ENCODE assay signal across 1 cellular context in the genomic region with DNA sequence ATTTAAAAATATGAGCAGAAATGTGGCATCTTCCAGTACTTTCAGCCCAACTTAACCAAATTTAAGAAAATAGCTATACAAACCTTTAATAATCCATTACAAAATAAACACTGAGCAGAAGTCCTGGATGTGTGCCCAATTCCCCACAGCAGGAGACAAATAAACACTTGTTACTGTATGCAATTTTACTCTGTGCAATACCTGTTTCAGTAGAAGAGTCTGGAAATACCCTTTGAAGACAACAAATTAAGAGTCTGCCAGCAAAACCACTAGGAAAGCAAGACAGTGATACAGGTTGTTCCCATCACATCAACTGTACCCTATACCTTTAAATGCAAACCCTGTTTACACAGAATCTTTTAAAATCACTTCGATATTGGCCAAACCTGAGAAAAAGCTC.
TF ChIP-seq lines count a peak whose summit lies in the region.

No MANE protein-coding gene starts in this region.

TF ChIP-seq in HEK293, 187 proteins besides CTCF, POLR2A, EP300 and RAD21 (continued from another document):
- TF ChIP-seq ZNF280D (tag by site-specific recombination; IDR thresholded peaks at IDR 0.05) = no peak
- TF ChIP-seq ZNF366 (tag by site-specific recombination; conservative IDR thresholded peaks at IDR 0.05) = 0 out of 2 replicates have a peak, but pooled peaks have one; percentile 31
- TF ChIP-seq ZNF76 (tag by site-specific recombination; IDR thresholded peaks at IDR 0.05; ENCODE audit: borderline replicate concordance, low read depth) = no peak
- no peak for TF ChIP-seq KLF1 (tag by site-specific recombination; IDR thresholded peaks at IDR 0.05)
- TF ChIP-seq ZNF621 (tag by site-specific recombination; IDR thresholded peaks at IDR 0.05) = no peak
- TF ChIP-seq ZNF223 (tag by site-specific recombination; IDR thresholded peaks at IDR 0.05) = no peak
- TF ChIP-seq, protein P1, sequence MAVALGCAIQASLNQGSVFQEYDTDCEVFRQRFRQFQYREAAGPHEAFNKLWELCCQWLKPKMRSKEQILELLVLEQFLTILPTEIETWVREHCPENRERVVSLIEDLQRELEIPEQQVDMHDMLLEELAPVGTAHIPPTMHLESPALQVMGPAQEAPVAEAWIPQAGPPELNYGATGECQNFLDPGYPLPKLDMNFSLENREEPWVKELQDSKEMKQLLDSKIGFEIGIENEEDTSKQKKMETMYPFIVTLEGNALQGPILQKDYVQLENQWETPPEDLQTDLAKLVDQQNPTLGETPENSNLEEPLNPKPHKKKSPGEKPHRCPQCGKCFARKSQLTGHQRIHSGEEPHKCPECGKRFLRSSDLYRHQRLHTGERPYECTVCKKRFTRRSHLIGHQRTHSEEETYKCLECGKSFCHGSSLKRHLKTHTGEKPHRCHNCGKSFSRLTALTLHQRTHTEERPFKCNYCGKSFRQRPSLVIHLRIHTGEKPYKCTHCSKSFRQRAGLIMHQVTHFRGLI (tag by site-specific recombination; IDR thresholded peaks at IDR 0.05) = 0 out of 2 replicates have a peak, but pooled peaks have one; percentile 19
- peak; percentile 52 for TF ChIP-seq GLIS1 (tag by site-specific recombination; IDR thresholded peaks at IDR 0.05)
- TF ChIP-seq, protein P2, sequence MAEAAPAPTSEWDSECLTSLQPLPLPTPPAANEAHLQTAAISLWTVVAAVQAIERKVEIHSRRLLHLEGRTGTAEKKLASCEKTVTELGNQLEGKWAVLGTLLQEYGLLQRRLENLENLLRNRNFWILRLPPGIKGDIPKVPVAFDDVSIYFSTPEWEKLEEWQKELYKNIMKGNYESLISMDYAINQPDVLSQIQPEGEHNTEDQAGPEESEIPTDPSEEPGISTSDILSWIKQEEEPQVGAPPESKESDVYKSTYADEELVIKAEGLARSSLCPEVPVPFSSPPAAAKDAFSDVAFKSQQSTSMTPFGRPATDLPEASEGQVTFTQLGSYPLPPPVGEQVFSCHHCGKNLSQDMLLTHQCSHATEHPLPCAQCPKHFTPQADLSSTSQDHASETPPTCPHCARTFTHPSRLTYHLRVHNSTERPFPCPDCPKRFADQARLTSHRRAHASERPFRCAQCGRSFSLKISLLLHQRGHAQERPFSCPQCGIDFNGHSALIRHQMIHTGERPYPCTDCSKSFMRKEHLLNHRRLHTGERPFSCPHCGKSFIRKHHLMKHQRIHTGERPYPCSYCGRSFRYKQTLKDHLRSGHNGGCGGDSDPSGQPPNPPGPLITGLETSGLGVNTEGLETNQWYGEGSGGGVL (tag by site-specific recombination; IDR thresholded peaks at IDR 0.05) = no peak
- TF ChIP-seq ZNF24 (tag by site-specific recombination; IDR thresholded peaks at IDR 0.05) = 0 out of 2 replicates have a peak, but pooled peaks have one; percentile 28
- peak; percentile 99 for TF ChIP-seq MYNN (tag by site-specific recombination; IDR thresholded peaks at IDR 0.05; ENCODE audit: borderline replicate concordance)
- no peak for TF ChIP-seq ZNF423 (tag by site-specific recombination; IDR thresholded peaks at IDR 0.05)
- TF ChIP-seq ZFP69B (tag by site-specific recombination; IDR thresholded peaks at IDR 0.05) = 0 out of 2 replicates have a peak, but pooled peaks have one; percentile 14
- TF ChIP-seq ZNF23 (tag by site-specific recombination; IDR thresholded peaks at IDR 0.05; ENCODE audit: borderline replicate concordance) = no peak
- TF ChIP-seq SCRT1 (tag by site-specific recombination; IDR thresholded peaks at IDR 0.05; ENCODE audit: borderline replicate concordance) = no peak
